Comparison of ENCODE assay signal across 1 cellular context in the genomic region with DNA sequence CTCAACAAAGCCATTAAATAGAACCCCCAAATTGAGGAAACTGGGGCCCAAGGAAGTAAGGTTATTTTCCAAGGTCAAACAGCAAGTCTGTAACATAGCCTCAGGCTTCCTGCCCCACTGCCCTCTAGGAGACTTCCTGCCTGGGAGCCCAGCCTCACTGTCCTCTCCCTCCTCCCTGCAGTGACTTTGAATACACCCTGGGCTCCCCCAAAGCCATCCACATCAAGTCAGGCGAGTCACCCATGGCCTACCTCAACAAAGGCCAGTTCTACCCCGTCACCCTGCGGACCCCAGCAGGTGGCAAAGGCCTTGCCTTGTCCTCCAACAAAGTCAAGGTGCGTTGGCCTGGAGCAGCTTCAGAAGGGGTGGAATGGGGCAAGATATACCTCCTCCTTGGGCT.
TF ChIP-seq lines count a peak whose summit lies in the region.

No MANE protein-coding gene starts in this region.

TF ChIP-seq in HepG2, 621 proteins besides CTCF, POLR2A, EP300 and RAD21 (continued from another document):
- no peak for TF ChIP-seq BRF2 (CRISPR knock-in tag; IDR thresholded peaks at IDR 0.05)
- TF ChIP-seq ZNF770 (CRISPR knock-in tag; IDR thresholded peaks at IDR 0.05), result no peak
- TF ChIP-seq SOX13 (IDR thresholded peaks at IDR 0.05), result no peak
- TF ChIP-seq SOX13 (CRISPR knock-in tag; conservative IDR thresholded peaks at IDR 0.05 in 1 of 2, IDR thresholded peaks at IDR 0.05 in 1 of 2), result no peak
- TF ChIP-seq ZBTB10 (CRISPR knock-in tag; IDR thresholded peaks at IDR 0.05; ENCODE audit: borderline replicate concordance), result no peak
- no peak for TF ChIP-seq SMC3 (IDR thresholded peaks at IDR 0.05; ENCODE audit: low read length)
- TF ChIP-seq, protein P1, sequence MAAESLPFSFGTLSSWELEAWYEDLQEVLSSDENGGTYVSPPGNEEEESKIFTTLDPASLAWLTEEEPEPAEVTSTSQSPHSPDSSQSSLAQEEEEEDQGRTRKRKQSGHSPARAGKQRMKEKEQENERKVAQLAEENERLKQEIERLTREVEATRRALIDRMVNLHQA (CRISPR knock-in tag; IDR thresholded peaks at IDR 0.05), result no peak
